In genomic region chr9:112072721-112073553, GRCh38 we compare ENCODE assay signal across 1 cellular context.
TF ChIP-seq lines count a peak whose summit lies in the region.

No MANE protein-coding gene starts in this region.

TF ChIP-seq in K562, 482 proteins besides CTCF, POLR2A, EP300 and RAD21 (continued from another document and continues in another):
- TF ChIP-seq TFE3 (CRISPR knock-in tag; IDR thresholded peaks at IDR 0.05), result no peak
- TF ChIP-seq ZSCAN32 (CRISPR knock-in tag; IDR thresholded peaks at IDR 0.05), result no peak
- 0 out of 2 replicates have a peak, but pooled peaks have one; percentile 34 for TF ChIP-seq ELF1 (tag; IDR thresholded peaks at IDR 0.05)
- TF ChIP-seq TBP (optimal IDR thresholded peaks at IDR 0.05; ENCODE audit: low read depth, low read length), result no peak
- peak in 1 of 2 experiments; percentile 74; a peak in 2 of 4 replicates for TF ChIP-seq TBL1XR1 (IDR thresholded peaks at IDR 0.05; ENCODE audit: low read length in 2 of 2)
- no peak for TF ChIP-seq ARHGAP35 (IDR thresholded peaks at IDR 0.05; ENCODE audit: partially characterized antibody)
- no peak; the same call in 1 of the 2 replicates for TF ChIP-seq NBN (IDR thresholded peaks at IDR 0.05; ENCODE audit: low read depth)
- peak; percentile 67 for TF ChIP-seq CXXC5 (CRISPR knock-in tag; IDR thresholded peaks at IDR 0.05)
- TF ChIP-seq RHOXF2B (CRISPR knock-in tag; conservative IDR thresholded peaks at IDR 0.05), result no peak
- TF ChIP-seq ELF4 (CRISPR knock-in tag; IDR thresholded peaks at IDR 0.05), result no peak; the same call in 1 of the 2 replicates
- no peak for TF ChIP-seq KDM4B (IDR thresholded peaks at IDR 0.05; ENCODE audit: borderline replicate concordance in 2 of 2, low read depth in 1 of 2)
- TF ChIP-seq VEZF1 (CRISPR knock-in tag; IDR thresholded peaks at IDR 0.05), result peak; percentile 67
- TF ChIP-seq ZNF79 (CRISPR knock-in tag; IDR thresholded peaks at IDR 0.05; ENCODE audit: low read depth), result no peak
- peak; percentile 47 for TF ChIP-seq L3MBTL2 (IDR thresholded peaks at IDR 0.05)
- no peak for TF ChIP-seq DIDO1 (tag; IDR thresholded peaks at IDR 0.05; ENCODE audit: low read depth)
- no peak for TF ChIP-seq YY1 (IDR thresholded peaks at IDR 0.05; ENCODE audit: borderline replicate concordance in 1 of 3, control insufficient read depth in 1 of 3, extremely low read depth in 1 of 3, insufficient read depth in 3 of 3, insufficient read length in 1 of 3, insufficient replicate concordance in 2 of 3, low read depth in 1 of 3, low read length in 2 of 3)
- peak in 1 of 2 experiments; percentile 78; a peak in 1 of 4 replicates for TF ChIP-seq ZMIZ1 (IDR thresholded peaks at IDR 0.05; ENCODE audit: low read depth in 2 of 2, low read length in 2 of 2)
- peak; percentile 44; the same call in 1 of the 2 replicates for TF ChIP-seq POLR2AphosphoS5 (IDR thresholded peaks at IDR 0.05; ENCODE audit: control insufficient read depth, insufficient read depth, low read depth, low read length)
- no peak for TF ChIP-seq PRPF4 (IDR thresholded peaks at IDR 0.05; ENCODE audit: insufficient read depth, low read depth, low read length, poor library complexity, severe bottlenecking)
- TF ChIP-seq HEY1 (CRISPR knock-in tag; IDR thresholded peaks at IDR 0.05; ENCODE audit: borderline replicate concordance), result no peak
- no peak for TF ChIP-seq ZNF121 (CRISPR knock-in tag; conservative IDR thresholded peaks at IDR 0.05)
- TF ChIP-seq MXI1 (IDR thresholded peaks at IDR 0.05; ENCODE audit: low read depth, low read length), result peak; percentile 22; the same call in 1 of the 2 replicates
- no peak for TF ChIP-seq THRB (CRISPR knock-in tag; conservative IDR thresholded peaks at IDR 0.05)
- no peak for TF ChIP-seq SRSF1 (IDR thresholded peaks at IDR 0.05; ENCODE audit: low read depth, low read length)
- no peak for TF ChIP-seq POLR3G (IDR thresholded peaks at IDR 0.05; ENCODE audit: extremely low read depth, insufficient read length, insufficient replicate concordance)
- peak; percentile 68 for TF ChIP-seq FOXM1 (IDR thresholded peaks at IDR 0.05; ENCODE audit: low read depth)
- TF ChIP-seq FOXM1 (CRISPR knock-in tag; IDR thresholded peaks at IDR 0.05; ENCODE audit: low read depth), result no peak
- TF ChIP-seq MEIS2 (IDR thresholded peaks at IDR 0.05; ENCODE audit: partially characterized antibody), result peak; percentile 71
- TF ChIP-seq RNF2 (IDR thresholded peaks at IDR 0.05), result peak; percentile 64; the same call in 1 of the 2 replicates
- TF ChIP-seq FOXJ3 (CRISPR knock-in tag; IDR thresholded peaks at IDR 0.05), result no peak
- TF ChIP-seq HDGF (IDR thresholded peaks at IDR 0.05), result 0 out of 2 replicates have a peak, but pooled peaks have one; percentile 24
- no peak for TF ChIP-seq ZNF347 (CRISPR knock-in tag; IDR thresholded peaks at IDR 0.05; ENCODE audit: low read depth)
- 0 out of 2 replicates have a peak, but pooled peaks have one; percentile 66 for TF ChIP-seq ZNF766 (CRISPR knock-in tag; conservative IDR thresholded peaks at IDR 0.05)
- no peak for TF ChIP-seq MGA (IDR thresholded peaks at IDR 0.05)
- no peak for TF ChIP-seq ZNF717 (CRISPR knock-in tag; IDR thresholded peaks at IDR 0.05)
- no peak for TF ChIP-seq ZNF197 (CRISPR knock-in tag; IDR thresholded peaks at IDR 0.05; ENCODE audit: low read depth)
- TF ChIP-seq ZC3H8 (IDR thresholded peaks at IDR 0.05), result no peak
- TF ChIP-seq ILF3 (IDR thresholded peaks at IDR 0.05; ENCODE audit: borderline replicate concordance), result no peak
- no peak for TF ChIP-seq ZNF384 (IDR thresholded peaks at IDR 0.05; ENCODE audit: low read depth, low read length)
- no peak for TF ChIP-seq SMAD2 (IDR thresholded peaks at IDR 0.05; ENCODE audit: low read depth, low read length)
- no peak for TF ChIP-seq BCOR (IDR thresholded peaks at IDR 0.05)
- no peak for TF ChIP-seq ZFP36 (IDR thresholded peaks at IDR 0.05; ENCODE audit: low read depth, low read length, partially characterized antibody)
- no peak for TF ChIP-seq BRF2 (IDR thresholded peaks at IDR 0.05; ENCODE audit: borderline replicate concordance, insufficient read depth, insufficient read length)
- TF ChIP-seq ZFX (CRISPR knock-in tag; IDR thresholded peaks at IDR 0.05), result no peak
- no peak for TF ChIP-seq TFAM (CRISPR knock-in tag; conservative IDR thresholded peaks at IDR 0.05)
- TF ChIP-seq MTF1 (CRISPR knock-in tag; IDR thresholded peaks at IDR 0.05; ENCODE audit: borderline replicate concordance), result no peak
- TF ChIP-seq ZNF12 (CRISPR knock-in tag; IDR thresholded peaks at IDR 0.05), result no peak
